19 cellular contexts compared by ENCODE assay signal in genomic region chr9:78791779-78792178, GRCh38.
DNase-seq lines count a peak whose midpoint lies in the region; ATAC-seq, FAIRE-seq and TF ChIP-seq lines count a peak whose summit lies in the region.
"Had no signal": no experiment of that assay in that cellular context is flagged by ENCODE, and none has a peak within 500 bp of the region (broad histone marks: within the 10 kb centered on the region; RNA-seq: fewer than 3 reads in every experiment).

No MANE protein-coding gene starts in this region.

- no peak for DNase-seq in left cardiac atrium
- no peak for DNase-seq in left ventricle myocardium superior
- peak; percentile 12 for DNase-seq in epithelial cell of esophagus (ENCODE audit: low read depth)
- peak; percentile 43 for DNase-seq in fibroblast of pulmonary artery (ENCODE audit: low read depth)
- DNase-seq in omental fat pad (ENCODE audit: low spot score), result no peak
- DNase-seq in lower lobe of right lung, result no peak
- DNase-seq in pancreas, result no peak
- DNase-seq: CD4-positive, alpha-beta memory T cell; DMS153; DMS79; GDM1; GOT3; H7; HFFc6 had no signal

- no peak for FAIRE-seq in pancreas (lab: Jason Lieb, UNC)
- FAIRE-seq: A549, HTR-8/SVneo had no signal

- no peaks in the 10 kb centered on the region for H3K27me3 ChIP-seq in lower lobe of right lung (ENCODE audit: low read depth)
- H3K27me3 ChIP-seq in pancreas, result no peaks in the 10 kb centered on the region
- H3K27me3 ChIP-seq: BLaER1 had no signal

- peak; percentile 80 to 82 for ATAC-seq in left cardiac atrium
- no peak for ATAC-seq in left ventricle myocardium superior
- ATAC-seq in omental fat pad (ENCODE audit: low FRiP score), result no peak
- ATAC-seq in lower lobe of right lung, result no peak
- no peak for ATAC-seq in pancreas
- ATAC-seq: A549, HCT116 had no signal

- no peak overlapping the region for H3K27ac ChIP-seq in lower lobe of right lung
- H3K27ac ChIP-seq in pancreas, result no peak overlapping the region
- H3K27ac ChIP-seq: 22Rv1, A549, BLaER1 had no signal

- H3K4me1 ChIP-seq in lower lobe of right lung (no peaks in the 10 kb centered on the region), pancreas (no peaks in the 10 kb centered on the region)

- H3K36me3 ChIP-seq in lower lobe of right lung (no peaks in the 10 kb centered on the region), pancreas (no peaks in the 10 kb centered on the region)
- H3K36me3 ChIP-seq: BLaER1 had no signal

- intact Hi-C loops in left cardiac atrium (cut with DNase I) (no loop called here), left ventricle myocardium superior (cut with micrococcal nuclease) (no loop called here), lower lobe of right lung (cut with DNase I) (no loop called here), pancreas (cut with DNase I) (no loop called here)

- WGBS in pancreas, 2 donors, result 76 to 82% methylated on average over 2 of the region's 2 CpGs

- H3K4me3 ChIP-seq in epithelial cell of esophagus (ENCODE audit: low read length) (no peak overlapping the region), fibroblast of pulmonary artery (replicated peaks; ENCODE audit: low read depth, low read length) (no peak overlapping the region), lower lobe of right lung (no peak overlapping the region), pancreas (no peak overlapping the region)
- H3K4me3 ChIP-seq: A549, BLaER1 had no signal

- H3K9me3 ChIP-seq in lower lobe of right lung (no peaks in the 10 kb centered on the region), pancreas (no peaks in the 10 kb centered on the region)

- TF ChIP-seq CTCF in epithelial cell of esophagus (IDR thresholded peaks at IDR 0.05; ENCODE audit: insufficient read depth, low read depth, low read length, missing control alignments) (no peak), fibroblast of pulmonary artery (IDR thresholded peaks at IDR 0.05; ENCODE audit: low read length, missing control alignments) (no peak), omental fat pad (IDR thresholded peaks at IDR 0.05) (no peak), lower lobe of right lung (IDR thresholded peaks at IDR 0.05) (no peak), pancreas (IDR thresholded peaks at IDR 0.05) (no peak)

Comparison
In these comparisons a context has a peak if more than half of its experiments do, and no peak if none do; other contexts are left out.
1. ATAC-seq: peak in left cardiac atrium (2 of 2); none in left ventricle myocardium superior (single experiment), omental fat pad (single experiment), lower lobe of right lung (0 of 2) and pancreas (0 of 4).
2. DNase-seq: peak in epithelial cell of esophagus (single experiment) and fibroblast of pulmonary artery (single experiment); none in left cardiac atrium (single experiment), left ventricle myocardium superior (single experiment), omental fat pad (single experiment), lower lobe of right lung (single experiment) and pancreas (0 of 6).